Comparison of ENCODE assay signal across 21 cellular contexts in the genomic region with DNA sequence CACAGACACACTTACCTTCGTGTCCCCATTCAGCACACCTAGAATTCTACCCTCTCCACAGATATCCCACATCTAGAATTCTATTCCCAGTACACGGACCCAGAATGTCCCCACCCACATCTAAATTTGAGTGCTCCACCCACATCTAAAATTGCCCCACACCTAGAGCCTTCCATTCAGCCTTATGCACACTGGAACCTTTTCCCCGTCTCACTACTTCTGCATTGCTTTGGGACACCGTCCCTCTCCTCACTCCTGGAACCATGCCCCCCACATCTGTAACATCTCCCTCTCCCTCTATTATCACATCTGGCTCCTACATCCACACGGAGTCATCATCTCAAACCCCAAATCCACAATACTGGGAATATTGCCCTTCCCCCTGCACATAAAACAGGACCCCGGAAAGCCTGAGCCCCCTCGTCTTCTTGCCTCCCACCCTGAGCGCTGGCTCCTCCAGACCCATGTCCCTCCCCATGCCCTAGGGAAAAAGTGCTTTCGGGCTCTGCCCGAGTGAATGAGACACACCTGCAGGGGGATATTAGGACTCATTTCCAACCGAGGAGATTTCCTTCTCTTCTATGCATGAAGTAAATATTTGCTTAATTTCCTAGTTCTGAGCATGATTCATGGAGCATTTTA.
DNase-seq lines count a peak whose midpoint lies in the region; ATAC-seq and TF ChIP-seq lines count a peak whose summit lies in the region.
"Had no signal": no experiment of that assay in that cellular context is flagged by ENCODE, and none has a peak within 500 bp of the region (broad histone marks: within the 10 kb centered on the region; RNA-seq: fewer than 3 reads in every experiment).

No MANE protein-coding gene starts in this region.

- no peaks in the 10 kb centered on the region for H3K4me1 Mint-ChIP-seq in activated CD8-positive, alpha-beta memory T cell treated with anti-CD3 and anti-CD28 coated beads, Interleukin-2, amount 10 ng/mL, durations not matched to agents 7 days and 5 days
- H3K4me1 Mint-ChIP-seq: activated B cell treated with CpG ODN at 0.5 μM for 24 hours; stimulated activated memory B cell treated with anti-CD40 and anti-IgM and Interleukin-4, amounts not matched to agents 10 μg/mL and 1 μg/mL and 100 μg/mL, for 72 hours had no signal

- no peak overlapping the region for H3K4ac ChIP-seq in mesenchymal stem cell (ENCODE audit: low read depth in 1 of 2, low read length in 2 of 2)

- H2BK5ac ChIP-seq in mesenchymal stem cell (ENCODE audit: low read depth, low read length, poor library complexity, severe bottlenecking): no peak overlapping the region

- no peak overlapping the region for H2AK5ac ChIP-seq in mesenchymal stem cell (ENCODE audit: low read length, severe bottlenecking)

- H3K23ac ChIP-seq in mesenchymal stem cell (ENCODE audit: low read length in 2 of 2): no peak overlapping the region

- no peaks in the 10 kb centered on the region for H3K9me3 Mint-ChIP-seq in activated CD8-positive, alpha-beta memory T cell treated with anti-CD3 and anti-CD28 coated beads, Interleukin-2, amount 10 ng/mL, durations not matched to agents 7 days and 5 days (ENCODE audit: low read depth)
- H3K9me3 Mint-ChIP-seq: activated B cell treated with CpG ODN at 0.5 μM for 24 hours; stimulated activated memory B cell treated with anti-CD40 and anti-IgM and Interleukin-4, amounts not matched to agents 10 μg/mL and 1 μg/mL and 100 μg/mL, for 72 hours; T-helper 2 cell treated with Interferon-gamma antibody and Interleukin-4, amounts not matched to agents 5 μg/mL and 100 μg/mL, for 36 hours had no signal

- ATAC-seq in activated CD8-positive, alpha-beta memory T cell treated with anti-CD3 and anti-CD28 coated beads, Interleukin-2, amount 10 ng/mL, durations not matched to agents 7 days and 5 days: no peak
- no peak for ATAC-seq in HG02571 (IDR thresholded peaks at IDR 0.05; ENCODE audit: unreplicated experiment)
- ATAC-seq: right cardiac atrium; stimulated activated memory B cell treated with anti-CD40 and anti-IgM and Interleukin-4, amounts not matched to agents 10 μg/mL and 1 μg/mL and 100 μg/mL, for 72 hours had no signal

- no peak overlapping the region for H3K27ac Mint-ChIP-seq in activated CD8-positive, alpha-beta memory T cell treated with anti-CD3 and anti-CD28 coated beads, Interleukin-2, amount 10 ng/mL, durations not matched to agents 7 days and 5 days
- H3K27ac Mint-ChIP-seq: activated B cell treated with CpG ODN at 0.5 μM for 24 hours; stimulated activated memory B cell treated with anti-CD40 and anti-IgM and Interleukin-4, amounts not matched to agents 10 μg/mL and 1 μg/mL and 100 μg/mL, for 72 hours; T-helper 2 cell treated with Interferon-gamma antibody and Interleukin-4, amounts not matched to agents 5 μg/mL and 100 μg/mL, for 36 hours had no signal

- H3K27me3 Mint-ChIP-seq in activated CD8-positive, alpha-beta memory T cell treated with anti-CD3 and anti-CD28 coated beads, Interleukin-2, amount 10 ng/mL, durations not matched to agents 7 days and 5 days: no peaks in the 10 kb centered on the region

- WGBS in mesenchymal stem cell: 83% methylated on average over 10 of the region's 11 CpGs

- TF ChIP-seq CTCF in GM10266 (IDR thresholded peaks at IDR 0.05; ENCODE audit: control insufficient read depth, insufficient read depth, low read depth, missing control alignments): no peak

- H3K4me2 ChIP-seq in mesenchymal stem cell (ENCODE audit: low read length, poor library complexity, severe bottlenecking): peak overlapping the region; percentile 29
- H3K4me2 ChIP-seq: SK-N-SH had no signal

- no peaks in the 10 kb centered on the region for H3K4me1 ChIP-seq in mesenchymal stem cell (ENCODE audit: control insufficient read depth, insufficient read depth, low read depth, low read length)
- H3K4me1 ChIP-seq: esophagus muscularis mucosa had no signal

- CTCF ChIA-PET in activated CD8-positive, alpha-beta memory T cell treated with anti-CD3 and anti-CD28 coated beads, Interleukin-2, amount 10 ng/mL, durations not matched to agents 7 days and 5 days (lab: Charles Lee): interaction anchor here (0.5 kb wide), 1 partner anchor 38 kb away, joined by 3 read pairs; no protein-coding TSS in a partner anchor

- H3K14ac ChIP-seq in mesenchymal stem cell (ENCODE audit: low read length in 2 of 2): no peak overlapping the region

- no peak overlapping the region for H3K27ac ChIP-seq in mesenchymal stem cell (ENCODE audit: low read length, poor library complexity, severe bottlenecking)
- H3K27ac ChIP-seq: dorsolateral prefrontal cortex, esophagus muscularis mucosa had no signal

- H3K9me3 ChIP-seq in mesenchymal stem cell (ENCODE audit: control insufficient read depth, low read length): no peaks in the 10 kb centered on the region
- H3K9me3 ChIP-seq: esophagus muscularis mucosa, SK-N-SH had no signal

- no peak overlapping the region for H2BK12ac ChIP-seq in mesenchymal stem cell (ENCODE audit: low read length in 2 of 2)

- H3K4me3 ChIP-seq in mesenchymal stem cell (ENCODE audit: insufficient read depth in 1 of 2, low read depth in 1 of 2, low read length in 2 of 2): no peak overlapping the region
- H3K4me3 ChIP-seq: dorsolateral prefrontal cortex, esophagus muscularis mucosa had no signal

- no peak overlapping the region for H3K9ac ChIP-seq in mesenchymal stem cell (ENCODE audit: low read length)
- H3K9ac ChIP-seq: SK-N-SH had no signal

- peaks cover 53 to 72% of the 10 kb centered on the region in 2 experiments for H3K27me3 ChIP-seq in mesenchymal stem cell (ENCODE audit: control insufficient read depth in 1 of 2, insufficient read depth in 1 of 2, low read length in 2 of 2)
- H3K27me3 ChIP-seq: dorsolateral prefrontal cortex had no signal

- no peaks in the 10 kb centered on the region for H3K36me3 ChIP-seq in mesenchymal stem cell (ENCODE audit: control insufficient read depth in 1 of 2, insufficient read depth in 2 of 2, low read depth in 1 of 2, low read length in 2 of 2)
- H3K36me3 ChIP-seq: esophagus muscularis mucosa had no signal

- no peak overlapping the region for H3K18ac ChIP-seq in mesenchymal stem cell (ENCODE audit: low read depth in 1 of 2, low read length in 2 of 2)

- no peak overlapping the region for H3K4me3 Mint-ChIP-seq in activated CD8-positive, alpha-beta memory T cell treated with anti-CD3 and anti-CD28 coated beads, Interleukin-2, amount 10 ng/mL, durations not matched to agents 7 days and 5 days
- H3K4me3 Mint-ChIP-seq: activated B cell treated with CpG ODN at 0.5 μM for 24 hours; stimulated activated memory B cell treated with anti-CD40 and anti-IgM and Interleukin-4, amounts not matched to agents 10 μg/mL and 1 μg/mL and 100 μg/mL, for 72 hours; T-helper 2 cell treated with Interferon-gamma antibody and Interleukin-4, amounts not matched to agents 5 μg/mL and 100 μg/mL, for 36 hours had no signal

- H4K8ac ChIP-seq in mesenchymal stem cell (ENCODE audit: low read length): no peak overlapping the region

- DNase-seq in D341Med (ENCODE audit: low spot score) (peak; percentile 4), GM10266 (ENCODE audit: extremely low spot score) (peak; percentile 2), mesenchymal stem cell (no peak), NCI-H2171 (lab: John Stamatoyannopoulos, UW) (no peak), HPDE6-E6E7 (ENCODE audit: extremely low spot score) (no peak), cortex of kidney (lab: John Stamatoyannopoulos, UW) (no peak)
- peak; percentile 16 for DNase-seq in activated CD8-positive, alpha-beta memory T cell treated with anti-CD3 and anti-CD28 coated beads, Interleukin-2, amount 10 ng/mL, durations not matched to agents 7 days and 5 days
- DNase-seq: activated B cell treated with CpG ODN at 0.5 μM for 24 hours, EL, Kasumi-1, NCI-H1105, NCI-H226, nucleus accumbens, RPMI8226, SK-N-SH had no signal

- no peak overlapping the region for H2AFZ ChIP-seq in mesenchymal stem cell (ENCODE audit: low read depth, low read length)

- H2BK120ac ChIP-seq in mesenchymal stem cell (ENCODE audit: low read depth, low read length): no peak overlapping the region

- no peak overlapping the region for H2BK15ac ChIP-seq in mesenchymal stem cell (ENCODE audit: low read depth, poor library complexity, severe bottlenecking)

- H3K79me1 ChIP-seq in mesenchymal stem cell (replicated peaks; ENCODE audit: low read length, poor library complexity, severe bottlenecking): no peaks in the 10 kb centered on the region

- H3K36me3 Mint-ChIP-seq in activated CD8-positive, alpha-beta memory T cell treated with anti-CD3 and anti-CD28 coated beads, Interleukin-2, amount 10 ng/mL, durations not matched to agents 7 days and 5 days: no peaks in the 10 kb centered on the region
- H3K36me3 Mint-ChIP-seq: stimulated activated memory B cell treated with anti-CD40 and anti-IgM and Interleukin-4, amounts not matched to agents 10 μg/mL and 1 μg/mL and 100 μg/mL, for 72 hours had no signal

- no peak overlapping the region for H4K91ac ChIP-seq in mesenchymal stem cell (ENCODE audit: low read length)

Comparison
In these comparisons a context has a peak if more than half of its experiments do, and no peak if none do; other contexts are left out.
1. DNase-seq: peak in D341Med (single experiment), GM10266 (single experiment) and activated CD8-positive, alpha-beta memory T cell treated with anti-CD3 and anti-CD28 coated beads, Interleukin-2, amount 10 ng/mL, durations not matched to agents 7 days and 5 days (single experiment); none in mesenchymal stem cell (single experiment), NCI-H2171 (single experiment), HPDE6-E6E7 (single experiment) and cortex of kidney (single experiment).